In genomic region chr19:51552996-51553725, GRCh38 we compare ENCODE assay signal across 8 cellular contexts. TPM values are rescaled to one million over a fixed set of nuclear protein-coding genes. Genes with fewer than 3 reads are reported as not detected.
DNase-seq lines count a peak whose midpoint lies in the region; ATAC-seq lines count a peak whose summit lies in the region.

No MANE protein-coding gene starts in this region.

- no peaks in the 10 kb centered on the region for H4K20me1 ChIP-seq in Karpas-422 (ENCODE audit: insufficient read depth, low read depth, low read length)

- peaks cover 34% of the 10 kb centered on the region for H3K27me3 Mint-ChIP-seq in activated CD4-positive, alpha-beta memory T cell treated with anti-CD3 and anti-CD28 coated beads, Interleukin-2, amount 10 ng/mL, durations not matched to agents 7 days and 5 days

- DNase-seq in COLO829 (ENCODE audit: low spot score) (peak; percentile 56), Karpas-422 (peak; percentile 68), foreskin melanocyte (peak; percentile 12), trophoblast cell (peak; percentile 54 to 90), NCI-H345 treated with DMSO at 0.1 percent for 48 hours (lab: John Stamatoyannopoulos, UW; ENCODE audit: unreplicated experiment) (no peak), NCI-H1436 (lab: John Stamatoyannopoulos, UW) (no peak)
- peak; percentile 58 for DNase-seq in activated CD4-positive, alpha-beta memory T cell treated with anti-CD3 and anti-CD28 coated beads, Interleukin-2, amount 10 ng/mL, durations not matched to agents 7 days and 5 days

- H3K9me2 ChIP-seq in Karpas-422 (replicated peaks; ENCODE audit: insufficient read depth, low read length): no peaks in the 10 kb centered on the region

- H2BK12ac ChIP-seq in trophoblast cell (ENCODE audit: low read length): no peak overlapping the region

- no peak for ATAC-seq in GM19324 (IDR thresholded peaks at IDR 0.05; ENCODE audit: low FRiP score, unreplicated experiment)

- no peak overlapping the region for H3K4me3 Mint-ChIP-seq in activated CD4-positive, alpha-beta memory T cell treated with anti-CD3 and anti-CD28 coated beads, Interleukin-2, amount 10 ng/mL, durations not matched to agents 7 days and 5 days

- H3K9me3 Mint-ChIP-seq in activated CD4-positive, alpha-beta memory T cell treated with anti-CD3 and anti-CD28 coated beads, Interleukin-2, amount 10 ng/mL, durations not matched to agents 7 days and 5 days: no peaks in the 10 kb centered on the region

- peaks cover 5% of the 10 kb centered on the region for H3K36me3 Mint-ChIP-seq in activated CD4-positive, alpha-beta memory T cell treated with anti-CD3 and anti-CD28 coated beads, Interleukin-2, amount 10 ng/mL, durations not matched to agents 7 days and 5 days (ENCODE audit: low read depth)

- H3K18ac ChIP-seq in trophoblast cell (ENCODE audit: low read length): no peak overlapping the region

- no peak overlapping the region for H4K8ac ChIP-seq in trophoblast cell (ENCODE audit: low read depth, low read length)

- H3K4me1 Mint-ChIP-seq in activated CD4-positive, alpha-beta memory T cell treated with anti-CD3 and anti-CD28 coated beads, Interleukin-2, amount 10 ng/mL, durations not matched to agents 7 days and 5 days: peaks cover 41% of the 10 kb centered on the region

- H3K79me2 ChIP-seq in Karpas-422 (ENCODE audit: low read length) (no peaks in the 10 kb centered on the region), trophoblast cell (ENCODE audit: control insufficient read depth, insufficient read depth, low read length, poor library complexity) (no peaks in the 10 kb centered on the region)

- H4K12ac ChIP-seq in trophoblast cell (ENCODE audit: low read depth, low read length): no peak overlapping the region

- H3K4me1 ChIP-seq in Karpas-422 (ENCODE audit: low read length) (peaks cover 10% of the 10 kb centered on the region), trophoblast cell (ENCODE audit: control insufficient read depth in 1 of 2, insufficient read depth in 2 of 2, low read length in 2 of 2) (peaks cover 0 to 2% of the 10 kb centered on the region in 2 experiments)

- H2BK5ac ChIP-seq in trophoblast cell (ENCODE audit: low read depth, low read length, poor library complexity): no peak overlapping the region

- POLR2A ChIA-PET in activated CD4-positive, alpha-beta memory T cell treated with anti-CD3 and anti-CD28 coated beads, Interleukin-2, amount 10 ng/mL, durations not matched to agents 7 days and 5 days (lab: Charles Lee): no interaction called here

- no peak overlapping the region for H3K27ac Mint-ChIP-seq in activated CD4-positive, alpha-beta memory T cell treated with anti-CD3 and anti-CD28 coated beads, Interleukin-2, amount 10 ng/mL, durations not matched to agents 7 days and 5 days

- H4K91ac ChIP-seq in trophoblast cell (ENCODE audit: low read depth, low read length): no peak overlapping the region

- H3K14ac ChIP-seq in trophoblast cell (ENCODE audit: low read length): no peak overlapping the region

- CTCF ChIA-PET in activated CD4-positive, alpha-beta memory T cell treated with anti-CD3 and anti-CD28 coated beads, Interleukin-2, amount 10 ng/mL, durations not matched to agents 7 days and 5 days (lab: Charles Lee): interaction anchor here (1.4 kb wide), 1 partner anchor 104 kb away, joined by 4 read pairs; no protein-coding TSS in a partner anchor

- no peak overlapping the region for H2BK120ac ChIP-seq in trophoblast cell (ENCODE audit: insufficient read depth, low read length, poor library complexity)

- H3K9me3 ChIP-seq in Karpas-422 (ENCODE audit: low read length) (no peaks in the 10 kb centered on the region), trophoblast cell (ENCODE audit: insufficient read depth, low read depth, low read length) (peaks cover 14% of the 10 kb centered on the region)

- no peak overlapping the region for H3K4ac ChIP-seq in trophoblast cell (ENCODE audit: low read depth, low read length)

- H3K27me3 ChIP-seq in Karpas-422 (ENCODE audit: low read length): no peaks in the 10 kb centered on the region
- no peaks in the 10 kb centered on the region for H3K27me3 ChIP-seq in trophoblast cell (ENCODE audit: insufficient read depth, low read length)

- no peak overlapping the region for H3K23ac ChIP-seq in trophoblast cell (ENCODE audit: low read length)

- H3K36me3 ChIP-seq in Karpas-422 (ENCODE audit: insufficient read depth, low read length): no peaks in the 10 kb centered on the region
- no peaks in the 10 kb centered on the region for H3K36me3 ChIP-seq in trophoblast cell (ENCODE audit: control insufficient read depth in 1 of 2, insufficient read depth in 2 of 2, low read length in 2 of 2)

- WGBS in trophoblast cell (ENCODE audit: extremely low coverage, insufficient coverage, insufficient read length): no CpG with 5 or more reads among the region's 20 CpGs

- H3K9ac ChIP-seq in Karpas-422 (ENCODE audit: low read length) (no peak overlapping the region), trophoblast cell (ENCODE audit: low read length) (no peak overlapping the region)

- H2AFZ ChIP-seq in Karpas-422 (ENCODE audit: low read length): no peak overlapping the region
- H2AFZ ChIP-seq in trophoblast cell (ENCODE audit: insufficient read depth, low read length, poor library complexity): no peak overlapping the region

- H3K27ac ChIP-seq in Karpas-422 (ENCODE audit: low read length) (no peak overlapping the region), trophoblast cell (ENCODE audit: low read depth, low read length) (no peak overlapping the region)

- H3K4me2 ChIP-seq in Karpas-422 (ENCODE audit: low read depth, low read length, poor library complexity, severe bottlenecking): no peak overlapping the region
- no peak overlapping the region for H3K4me2 ChIP-seq in trophoblast cell (ENCODE audit: low read length)

- no peak overlapping the region for H2AK5ac ChIP-seq in trophoblast cell (ENCODE audit: low read length)

- H3K79me1 ChIP-seq in trophoblast cell (ENCODE audit: low read length): peaks cover 3% of the 10 kb centered on the region

- H3K4me3 ChIP-seq in Karpas-422 (ENCODE audit: low read length) (no peak overlapping the region), trophoblast cell (ENCODE audit: low read depth, low read length) (no peak overlapping the region)

RNA-seq across cellular contexts. Expression of gene ZNF175, which starts 17.9 kb away (rescaled TPM):
- 8.9 and 17.6 TPM in 2 replicates for total RNA-seq in Karpas-422 (2014; rRNA removed; shearing (Covaris generic); ENCODE audit: low replicate concordance)
- 1 to 10 TPM; 5.5 to 7.1 TPM for total RNA-seq in activated CD4-positive, alpha-beta memory T cell treated with anti-CD3 and anti-CD28 coated beads, Interleukin-2, amount 10 ng/mL, durations not matched to agents 7 days and 5 days
- 9.4 and 9.7 TPM in 2 replicates for polyA plus RNA-seq in trophoblast cell (2013)

RNA-seq across cellular contexts. Expression of gene SIGLEC6, which starts 21.7 kb away (rescaled TPM):
- total RNA-seq in Karpas-422 (2014; rRNA removed; shearing (Covaris generic); ENCODE audit: low replicate concordance): not detected in 2 replicates
- total RNA-seq in activated CD4-positive, alpha-beta memory T cell treated with anti-CD3 and anti-CD28 coated beads, Interleukin-2, amount 10 ng/mL, durations not matched to agents 7 days and 5 days: under 1 TPM; 0.15 to 0.48 TPM
- polyA plus RNA-seq in trophoblast cell (2013): 22.1 and 24.5 TPM in 2 replicates

RNA-seq across cellular contexts. Expression of gene SIGLEC12, which starts 51.6 kb away (rescaled TPM):
- total RNA-seq in Karpas-422 (2014; rRNA removed; shearing (Covaris generic); ENCODE audit: low replicate concordance): not detected in 2 replicates
- total RNA-seq in activated CD4-positive, alpha-beta memory T cell treated with anti-CD3 and anti-CD28 coated beads, Interleukin-2, amount 10 ng/mL, durations not matched to agents 7 days and 5 days: under 1 TPM; 0.35 to 0.43 TPM
- polyA plus RNA-seq in trophoblast cell (2013): not detected in 2 replicates

Comparison
In these comparisons a context has a peak if more than half of its experiments do, and no peak if none do; other contexts are left out.
1. DNase-seq: peak in COLO829 (single experiment), Karpas-422 (single experiment), activated CD4-positive, alpha-beta memory T cell treated with anti-CD3 and anti-CD28 coated beads, Interleukin-2, amount 10 ng/mL, durations not matched to agents 7 days and 5 days (single experiment), foreskin melanocyte (single experiment) and trophoblast cell (2 of 2); none in NCI-H345 treated with DMSO at 0.1 percent for 48 hours (single experiment) and NCI-H1436 (single experiment).